In the genomic region with DNA sequence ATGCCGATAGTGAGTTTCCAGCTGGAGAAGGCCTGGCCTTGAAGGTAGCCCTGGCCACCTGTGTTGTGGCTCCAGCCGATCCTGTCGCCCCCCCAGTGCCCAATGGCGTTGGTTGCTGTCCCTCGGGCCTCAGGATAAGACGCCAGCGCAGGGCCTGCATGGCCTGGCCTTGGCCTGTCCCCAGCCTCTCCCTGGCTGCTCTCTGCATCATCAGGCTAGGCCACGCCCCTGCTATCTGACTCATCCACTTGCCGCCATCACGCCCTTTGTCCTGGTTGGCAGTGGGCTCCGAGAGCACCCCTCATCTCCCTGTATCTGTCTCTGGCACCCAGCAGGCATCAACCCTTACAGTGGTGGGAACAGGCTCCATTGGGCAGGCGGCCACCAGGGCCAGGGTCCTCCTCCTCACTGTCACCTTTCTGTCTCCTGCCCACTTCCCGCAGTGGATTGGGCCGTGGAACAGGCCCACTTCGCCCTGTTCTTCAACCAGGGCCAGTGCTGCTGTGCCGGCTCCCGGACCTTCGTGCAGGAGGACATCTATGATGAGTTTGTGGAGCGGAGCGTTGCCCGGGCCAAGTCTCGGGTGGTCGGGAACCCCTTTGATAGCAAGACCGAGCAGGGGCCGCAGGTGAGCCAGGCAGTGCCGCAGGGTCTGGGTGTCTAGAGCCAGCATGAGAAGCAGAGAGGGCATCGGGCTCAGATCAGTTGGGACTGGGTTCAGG, we compare ENCODE assay signal across 9 cellular contexts. TPM values are rescaled to one million over a fixed set of nuclear protein-coding genes. Genes with fewer than 3 reads are reported as not detected.
DNase-seq lines count a peak whose midpoint lies in the region; ATAC-seq and TF ChIP-seq lines count a peak whose summit lies in the region.
"Had no signal": no experiment of that assay in that cellular context is flagged by ENCODE, and none has a peak within 500 bp of the region (broad histone marks: within the 10 kb centered on the region; RNA-seq: fewer than 3 reads in every experiment).

No MANE protein-coding gene starts in this region.

- H3K4me1 ChIP-seq in esophagus squamous epithelium (peaks cover 4 to 28% (median 8%) of the 10 kb centered on the region in 3 donors), lung (ENCODE audit: control insufficient read depth in 2 of 2, insufficient read depth in 2 of 2, low read length in 2 of 2) (peaks cover 0 to under 1% of the 10 kb centered on the region in 2 donors), upper lobe of left lung (peaks cover 0 to 7% (median 7%) of the 10 kb centered on the region in 4 donors)
- H3K4me1 ChIP-seq: parathyroid adenoma had no signal

- no peak for TF ChIP-seq CTCF in esophagus squamous epithelium (IDR thresholded peaks at IDR 0.05)
- no peak for TF ChIP-seq CTCF in lung (IDR thresholded peaks at IDR 0.05; ENCODE audit: control extremely low read depth, extremely low read depth)
- no peak for TF ChIP-seq CTCF in upper lobe of left lung (IDR thresholded peaks at IDR 0.05)

- peak overlapping the region; percentile 20 to 63 (median 54) for H3K27ac ChIP-seq in esophagus squamous epithelium
- H3K27ac ChIP-seq in lung (ENCODE audit: low read depth in 1 of 2, low read length in 1 of 2): peak overlapping the region; percentile 2 to 68
- peak overlapping the region in 2 of 4 donors; percentile 10 to 38 for H3K27ac ChIP-seq in upper lobe of left lung
- H3K27ac ChIP-seq: parathyroid adenoma had no signal

- no peaks in the 10 kb centered on the region for H3K27me3 ChIP-seq in MG63
- no peaks in the 10 kb centered on the region for H3K27me3 ChIP-seq in esophagus squamous epithelium
- no peaks in the 10 kb centered on the region for H3K27me3 ChIP-seq in lung (ENCODE audit: control insufficient read depth, insufficient read depth)
- H3K27me3 ChIP-seq in upper lobe of left lung: no peaks in the 10 kb centered on the region

- H3K9me3 ChIP-seq in MG63: no peaks in the 10 kb centered on the region
- H3K9me3 ChIP-seq in esophagus squamous epithelium: no peaks in the 10 kb centered on the region
- no peaks in the 10 kb centered on the region for H3K9me3 ChIP-seq in lung (ENCODE audit: control insufficient read depth in 2 of 2, insufficient read depth in 1 of 2, low read length in 1 of 2)
- no peaks in the 10 kb centered on the region for H3K9me3 ChIP-seq in upper lobe of left lung

- WGBS in esophagus squamous epithelium, 2 donors: 70 to 76% methylated on average over 2 to 8 of the region's 27 CpGs
- 90 to 94% methylated on average over 25 to 27 of the region's 27 CpGs for WGBS in lung, 2 donors
- WGBS in upper lobe of left lung, 2 donors: 82 to 92% methylated on average over 18 to 27 of the region's 27 CpGs

- TF ChIP-seq EP300 in upper lobe of left lung (IDR thresholded peaks at IDR 0.05): no peak

- intact Hi-C loops in esophagus squamous epithelium (cut with DNase I): no loop called here

- H3K36me3 ChIP-seq in MG63: no peaks in the 10 kb centered on the region; the same call in none of the 2 replicates
- H3K36me3 ChIP-seq in esophagus squamous epithelium: peaks cover 5 to 100% (median 75%) of the 10 kb centered on the region in 3 donors
- peaks cover 17 to 52% of the 10 kb centered on the region in 2 donors for H3K36me3 ChIP-seq in lung (ENCODE audit: control insufficient read depth in 2 of 2, insufficient read depth in 2 of 2, low read length in 2 of 2)
- peaks cover 64 to 99% (median 86%) of the 10 kb centered on the region in 4 donors for H3K36me3 ChIP-seq in upper lobe of left lung

- DNase-seq in MG63: peak; percentile 32
- no peak for DNase-seq in esophagus squamous epithelium (lab: John Stamatoyannopoulos, UW)
- DNase-seq in lung (ENCODE audit: low spot score): no peak
- peak in 1 of 2 donors; percentile 74 for DNase-seq in upper lobe of left lung
- no peak for DNase-seq in GDM1 (lab: John Stamatoyannopoulos, UW)
- DNase-seq in 8988T: no peak
- DNase-seq: NCI-H187 had no signal

- TF ChIP-seq POLR2A in esophagus squamous epithelium (IDR thresholded peaks at IDR 0.05) (no peak), upper lobe of left lung (IDR thresholded peaks at IDR 0.05) (no peak)

- ATAC-seq in lung (ENCODE audit: insufficient read depth, low FRiP score): no peak
- peak; percentile 69 to 82 for ATAC-seq in upper lobe of left lung (ENCODE audit: low FRiP score in 2 of 2)
- ATAC-seq in HG02973 (IDR thresholded peaks at IDR 0.05; ENCODE audit: unreplicated experiment): no peak

- H3K4me3 ChIP-seq in MG63: no peak overlapping the region
- no peak overlapping the region for H3K4me3 ChIP-seq in esophagus squamous epithelium
- H3K4me3 ChIP-seq in lung: no peak overlapping the region
- H3K4me3 ChIP-seq in upper lobe of left lung: no peak overlapping the region

RNA-seq across cellular contexts. Expression of gene ALDH2, which starts 25.6 kb away (rescaled TPM):
- total RNA-seq in MG63 (2014; rRNA removed; shearing (Covaris generic); ENCODE audit: low replicate concordance): 55.8 and 61.9 TPM in 2 replicates
- total RNA-seq in esophagus squamous epithelium: 100 to 1,000 TPM in 2 of 4 donors, 10 to 100 TPM in 2; 71.8 to 169 (median 104) TPM
- total RNA-seq in lung: 100 to 1,000 TPM in 1 of 2 donors, 10 to 100 TPM in 1; 48.5 to 324 TPM
- polyA plus RNA-seq in lung: 100 to 1,000 TPM; 157 to 158 TPM
- 100 to 1,000 TPM; 138 to 573 (median 265) TPM for total RNA-seq in upper lobe of left lung

RNA-seq across cellular contexts. Expression of gene MAPKAPK5, which starts 49.7 kb away (rescaled TPM):
- 22.5 and 46.4 TPM in 2 replicates for total RNA-seq in MG63 (2014; rRNA removed; shearing (Covaris generic); ENCODE audit: low replicate concordance)
- total RNA-seq in esophagus squamous epithelium (10 to 100 TPM; 31.3 to 45.5 (median 37.0) TPM), lung (10 to 100 TPM; 46.0 to 46.3 TPM), upper lobe of left lung (10 to 100 TPM; 27.2 to 60.8 (median 42.3) TPM)
- 10 to 100 TPM; 15.4 to 28.4 TPM for polyA plus RNA-seq in lung

Comparison
In these comparisons a context has a peak if more than half of its experiments do, and no peak if none do; other contexts are left out.
1. ATAC-seq: peak in upper lobe of left lung (2 of 2); none in lung (single experiment) and HG02973 (single experiment).